25 cellular contexts compared by ENCODE assay signal in the genomic region with DNA sequence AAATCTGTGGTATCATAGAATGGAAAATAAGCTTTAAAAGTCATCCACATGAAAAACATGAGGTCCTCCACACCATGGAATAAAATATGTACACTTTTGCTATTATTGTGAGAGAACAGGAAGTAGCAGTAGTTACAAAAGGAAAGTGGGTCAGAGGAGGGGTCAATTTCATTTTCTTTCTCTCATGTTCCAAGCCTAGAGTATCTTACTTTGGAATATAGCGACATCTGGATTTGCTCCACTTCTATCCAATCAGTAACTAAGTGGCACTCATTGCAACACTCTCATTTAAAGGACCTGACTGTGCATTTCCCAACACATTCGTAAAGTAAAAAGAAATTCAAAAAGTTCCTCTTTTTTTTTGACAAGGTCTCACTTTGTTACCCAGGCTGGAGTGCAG.
"Had no signal": no experiment of that assay in that cellular context is flagged by ENCODE, and none has a peak within 500 bp of the region (broad histone marks: within the 10 kb centered on the region; RNA-seq: fewer than 3 reads in every experiment).

No MANE protein-coding gene starts in this region.

- H3K36me3 Mint-ChIP-seq: activated naive CD8-positive, alpha-beta T cell treated with anti-CD3 and anti-CD28 coated beads for 36 hours had no signal

- H3K4me1 Mint-ChIP-seq: activated naive CD8-positive, alpha-beta T cell treated with anti-CD3 and anti-CD28 coated beads for 36 hours had no signal

- H3K27ac Mint-ChIP-seq: activated naive CD8-positive, alpha-beta T cell treated with anti-CD3 and anti-CD28 coated beads for 36 hours; activated T-helper 2 cell treated with anti-CD3 and anti-CD28 coated beads, Interferon-gamma antibody, Interleukin-2, Interleukin-4, amounts not matched to agents 10 μg/mL and 5 μg/mL and 100 μg/mL, durations not matched to agents 14 hours and 24 hours and 36 hours had no signal

- ATAC-seq: activated T-cell treated with anti-CD3 and anti-CD28 coated beads, Interleukin-2, amount 50 U/mL, for 4 hours; esophagus mucosa; mucosa of descending colon had no signal

- H3K9me3 ChIP-seq: mucosa of descending colon, testis had no signal

- H3K4me1 ChIP-seq: testis had no signal

- H3K4me3 Mint-ChIP-seq: activated naive CD8-positive, alpha-beta T cell treated with anti-CD3 and anti-CD28 coated beads for 36 hours; activated T-cell treated with anti-CD3 and anti-CD28 coated beads, Interleukin-2, amount 50 U/mL, for 4 hours had no signal

- H3K27ac ChIP-seq: testis had no signal

- DNase-seq: activated CD4-positive, alpha-beta T cell treated with anti-CD3 and anti-CD28 coated beads for 4 hours; activated CD4-positive, alpha-beta T cell treated with anti-CD3 and anti-CD28 coated beads, Interleukin-2, amount 50 U/mL, for 48 hours; activated CD4-positive, CD25-positive, alpha-beta regulatory T cell; activated CD8-positive, alpha-beta memory T cell treated with anti-CD3 and anti-CD28 coated beads, Interleukin-2, amount 50 U/mL, for 48 hours; activated naive CD4-positive, alpha-beta T cell treated with Interleukin-2 at 50 U/mL for 16 hours; activated naive CD8-positive, alpha-beta T cell treated with anti-CD3 and anti-CD28 coated beads for 36 hours; activated T-cell treated with anti-CD3 and anti-CD28 coated beads, Interleukin-2, amount 50 U/mL, for 4 hours; central memory CD4-positive, alpha-beta T cell; dermis blood vessel endothelial cell; effector memory CD4-positive, alpha-beta T cell; foreskin melanocyte; glutamatergic neuron; hypothalamus; mesendoderm; mucosa of descending colon; occipital lobe; posterior cingulate gyrus; stimulated activated CD4-positive, alpha-beta T cell treated with anti-CD3 and anti-CD28 coated beads, Interleukin-2, amount 100 ng/mL, for 48 hours; stimulated activated CD8-positive, alpha-beta memory T cell treated with anti-CD3 and anti-CD28 coated beads, Interleukin-4, amount 100 ng/mL, for 48 hours; stimulated activated naive CD4-positive, alpha-beta T cell; T1000; testis; trophoblast cell had no signal

- H3K4me3 ChIP-seq: mucosa of descending colon, testis had no signal

- H3K27me3 ChIP-seq: testis had no signal
